Comparison of ENCODE assay signal across 8 cellular contexts in the genomic region with DNA sequence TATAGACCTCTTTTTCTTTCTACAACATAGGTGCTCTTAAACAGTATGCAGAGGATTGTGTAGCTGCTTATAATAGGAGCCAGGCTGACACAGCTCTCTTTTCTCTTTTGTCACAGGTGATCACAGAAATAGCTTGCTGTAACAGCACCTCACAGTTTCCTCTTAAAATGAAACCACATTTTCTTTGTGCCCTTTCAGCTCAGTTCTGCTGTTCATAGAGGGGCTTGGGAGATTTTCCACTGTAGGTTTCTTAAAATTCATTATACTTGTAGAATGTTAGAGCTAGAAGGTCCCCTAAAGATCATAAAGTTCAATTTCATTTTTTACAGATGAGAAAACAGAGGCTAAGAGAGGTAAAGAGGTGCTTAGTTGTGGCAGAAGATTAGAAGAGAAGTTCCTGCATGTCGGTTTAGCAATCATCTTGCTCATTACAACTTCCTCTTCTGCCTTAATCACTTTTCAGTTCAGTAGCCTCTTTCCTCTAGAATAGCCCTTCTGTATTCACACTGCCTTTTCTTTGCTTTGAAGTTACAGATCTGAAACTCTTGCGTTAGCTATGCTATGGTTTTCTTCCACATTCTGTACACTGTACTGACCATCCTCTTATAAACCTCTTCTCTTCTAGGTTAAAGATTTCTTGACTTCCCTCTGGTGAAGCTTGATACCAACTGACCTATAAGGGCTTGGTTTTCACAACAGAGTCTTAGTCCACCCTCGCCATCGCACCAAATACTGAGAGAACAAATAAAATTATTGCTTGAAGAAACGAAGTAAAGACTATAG. TPM values are rescaled to one million over a fixed set of nuclear protein-coding genes. Genes with fewer than 3 reads are reported as not detected.
DNase-seq lines count a peak whose midpoint lies in the region; ATAC-seq lines count a peak whose summit lies in the region.

No MANE protein-coding gene starts in this region.

- H3K36me3 Mint-ChIP-seq in dendritic cell treated with granulocyte-macrophage colony-stimulating factor and Interleukin-4, amounts not matched to agents 40 ng/mL and 50 ng/mL, for 4 days (ENCODE audit: low read depth) = peaks cover 21% of the 10 kb centered on the region

- peak overlapping the region; percentile 51 for H3K27ac Mint-ChIP-seq in dendritic cell treated with granulocyte-macrophage colony-stimulating factor and Interleukin-4, amounts not matched to agents 40 ng/mL and 50 ng/mL, for 4 days

- peak overlapping the region; percentile 54 for H3K4me3 ChIP-seq in GM08714 (ENCODE audit: low read length)

- intact Hi-C loops in dendritic cell treated with granulocyte-macrophage colony-stimulating factor and Interleukin-4, amounts not matched to agents 40 ng/mL and 50 ng/mL, for 4 days (cut with micrococcal nuclease) = loop anchor here (5.0 kb wide), 1 partner anchor 33 kb away; a partner anchor contains a TSS
- intact Hi-C loops in cardiac septum (cut with DNase I) = no loop called here

- peaks cover 76% of the 10 kb centered on the region for H3K4me1 Mint-ChIP-seq in dendritic cell treated with granulocyte-macrophage colony-stimulating factor and Interleukin-4, amounts not matched to agents 40 ng/mL and 50 ng/mL, for 4 days (ENCODE audit: low read depth)

- peaks cover 12% of the 10 kb centered on the region for H3K27me3 Mint-ChIP-seq in dendritic cell treated with granulocyte-macrophage colony-stimulating factor and Interleukin-4, amounts not matched to agents 40 ng/mL and 50 ng/mL, for 4 days

- peak; percentile 52 for ATAC-seq in GM21381 (IDR thresholded peaks at IDR 0.05; ENCODE audit: unreplicated experiment)
- peak; percentile 38 for ATAC-seq in HG03575 (IDR thresholded peaks at IDR 0.05; ENCODE audit: extremely low read depth, insufficient number of reproducible peaks, low FRiP score, unreplicated experiment)

- no peaks in the 10 kb centered on the region for H3K9me3 Mint-ChIP-seq in dendritic cell treated with granulocyte-macrophage colony-stimulating factor and Interleukin-4, amounts not matched to agents 40 ng/mL and 50 ng/mL, for 4 days

- H3K4me3 Mint-ChIP-seq in dendritic cell treated with granulocyte-macrophage colony-stimulating factor and Interleukin-4, amounts not matched to agents 40 ng/mL and 50 ng/mL, for 4 days = peak overlapping the region; percentile 39

- DNase-seq in NCI-H226 (no peak), foreskin melanocyte (no peak), NCI-H2171 (lab: John Stamatoyannopoulos, UW) (no peak), cardiac septum (ENCODE audit: low spot score) (no peak)

RNA-seq across cellular contexts. Expression of a gene that starts 35.1 kb away (rescaled TPM):
- total RNA-seq in cardiac septum = 21.3 TPM
